In genomic region chr14:69612759-69613145, GRCh38 we compare ENCODE assay signal across 8 cellular contexts. TPM values are rescaled to one million over a fixed set of nuclear protein-coding genes. Genes with fewer than 3 reads are reported as not detected.
DNase-seq lines count a peak whose midpoint lies in the region; ATAC-seq, FAIRE-seq and TF ChIP-seq lines count a peak whose summit lies in the region.

No MANE protein-coding gene starts in this region.

- peak in 1 of 2 experiments; percentile 34 for TF ChIP-seq CTCF in Caco-2 (IDR thresholded peaks at IDR 0.05; ENCODE audit: insufficient read depth in 1 of 2, low read depth in 1 of 2, low read length in 1 of 2, severe bottlenecking in 1 of 2, unreplicated experiment in 1 of 2)

- no peak for ATAC-seq in central memory CD8-positive, alpha-beta T cell (replicated peaks; ENCODE audit: extremely low read depth, poor library complexity, severe bottlenecking)
- ATAC-seq in GM18511 (IDR thresholded peaks at IDR 0.05; ENCODE audit: unreplicated experiment), result no peak

- H3K9me3 Mint-ChIP-seq in Caco-2 (ENCODE audit: unreplicated experiment), result no peaks in the 10 kb centered on the region
- H3K9me3 Mint-ChIP-seq in central memory CD8-positive, alpha-beta T cell, result no peaks in the 10 kb centered on the region

- DNase-seq in Caco-2 (no peak), LHCN-M2 (ENCODE audit: low read depth) (peak; percentile 19), NCI-H128 (lab: John Stamatoyannopoulos, UW; ENCODE audit: unreplicated experiment) (no peak), GM12892 (ENCODE audit: insufficient read length) (no peak), MV-4-11 (lab: John Stamatoyannopoulos, UW) (no peak)
- DNase-seq in central memory CD8-positive, alpha-beta T cell (ENCODE audit: low spot score in 2 of 2), result no peak

- BruUV-seq in Caco-2 (replicated peaks; lab: Mats Ljungman, UMichigan), result TSS peak; percentile 42

- peak overlapping the region; percentile 91 for H3K4me3 Mint-ChIP-seq in Caco-2 (ENCODE audit: unreplicated experiment)
- H3K4me3 Mint-ChIP-seq in central memory CD8-positive, alpha-beta T cell, result peak overlapping the region; percentile 80

- peaks cover 6% of the 10 kb centered on the region for H3K36me3 Mint-ChIP-seq in Caco-2 (ENCODE audit: insufficient read depth, unreplicated experiment)
- peaks cover 11% of the 10 kb centered on the region for H3K36me3 Mint-ChIP-seq in central memory CD8-positive, alpha-beta T cell (ENCODE audit: insufficient read depth)

- peaks cover 26% of the 10 kb centered on the region for H3K4me1 ChIP-seq in Caco-2
- peaks cover 63% of the 10 kb centered on the region for H3K4me1 ChIP-seq in muscle layer of colon (ENCODE audit: insufficient read depth, low read length)

- H3K4me1 Mint-ChIP-seq in Caco-2 (ENCODE audit: low read depth, unreplicated experiment), result peaks cover 43% of the 10 kb centered on the region
- H3K4me1 Mint-ChIP-seq in central memory CD8-positive, alpha-beta T cell, result peaks cover 68% of the 10 kb centered on the region

- no peaks in the 10 kb centered on the region for H3K27me3 Mint-ChIP-seq in Caco-2 (ENCODE audit: insufficient read depth, unreplicated experiment)
- H3K27me3 Mint-ChIP-seq in central memory CD8-positive, alpha-beta T cell, result no peaks in the 10 kb centered on the region

- H3K36me3 ChIP-seq in Caco-2 (ENCODE audit: control insufficient read depth, insufficient read depth, low read length), result no peaks in the 10 kb centered on the region
- H3K36me3 ChIP-seq in muscle layer of colon (ENCODE audit: insufficient read depth, low read length), result no peaks in the 10 kb centered on the region

- peak overlapping the region; percentile 94 for H3K27ac ChIP-seq in muscle layer of colon (ENCODE audit: low read depth, low read length)

- peak overlapping the region; percentile 94 for H3K9ac ChIP-seq in muscle layer of colon (ENCODE audit: low read length)

- H3K27me3 ChIP-seq in Caco-2 (replicated peaks; ENCODE audit: control insufficient read depth, insufficient read depth, low read length), result no peaks in the 10 kb centered on the region
- no peaks in the 10 kb centered on the region for H3K27me3 ChIP-seq in muscle layer of colon (ENCODE audit: control insufficient read depth in 1 of 2, insufficient read depth in 2 of 2, low read length in 2 of 2)

- H3K9me3 ChIP-seq in Caco-2 (no peaks in the 10 kb centered on the region), muscle layer of colon (ENCODE audit: low read length) (no peaks in the 10 kb centered on the region)

- no peak for FAIRE-seq in GM12892 (lab: Jason Lieb, UNC)

- no peak for TF ChIP-seq POLR2A in GM12892 (IDR thresholded peaks at IDR 0.05; ENCODE audit: low read depth, low read length)

- intact Hi-C loops in Caco-2 (cut with micrococcal nuclease; ENCODE audit: unreplicated experiment), result loop anchor here (2.0 kb wide), 1 partner anchor 20 kb away; no protein-coding TSS in a partner anchor

- CTCF ChIA-PET in Caco-2 (lab: Charles Lee), result interaction anchor here (1.0 to 1.6 kb wide), 3 partner anchors 13 to 98 kb away, joined by 3 read pairs; no protein-coding TSS in a partner anchor

- peak overlapping the region; percentile 78 for H3K27ac Mint-ChIP-seq in Caco-2 (ENCODE audit: unreplicated experiment)
- H3K27ac Mint-ChIP-seq in central memory CD8-positive, alpha-beta T cell (ENCODE audit: low read depth), result peak overlapping the region; percentile 94

- POLR2A ChIA-PET in Caco-2 (lab: Charles Lee), result no interaction called here

- peak overlapping the region; percentile 67 for H3K4me3 ChIP-seq in Caco-2 (ENCODE audit: low read depth, low read length)
- peak overlapping the region; percentile 67 to 87 for H3K4me3 ChIP-seq in muscle layer of colon (ENCODE audit: low read depth in 1 of 2, low read length in 2 of 2)

RNA-seq across cellular contexts. Expression of gene SUSD6, which starts 1.4 kb away (rescaled TPM):
- total RNA-seq in Caco-2 (2022) (16.6 and 21.5 TPM in 2 replicates), LHCN-M2 (2014; rRNA removed) (4.9 and 6.8 TPM in 2 replicates)
- polyA plus RNA-seq in LHCN-M2 (2012), result 5.1 TPM
- 19.0 TPM for polyA plus RNA-seq in GM12892 (2012; ENCODE audit: missing spikeins)

RNA-seq across cellular contexts. Expression of gene CCDC177, which starts 38.1 kb away (rescaled TPM):
- 0.56 and 0.82 TPM in 2 replicates for total RNA-seq in Caco-2 (2022)
- total RNA-seq in LHCN-M2 (2014; rRNA removed), result not detected in 2 replicates
- not detected for polyA plus RNA-seq in LHCN-M2 (2012)
- polyA plus RNA-seq in GM12892 (2012; ENCODE audit: missing spikeins), result not detected
